8 cellular contexts compared by ENCODE assay signal in genomic region chr10:62851449-62851848, GRCh38. TPM values are rescaled to one million over a fixed set of nuclear protein-coding genes. Genes with fewer than 3 reads are reported as not detected.
DNase-seq lines count a peak whose midpoint lies in the region; ATAC-seq and TF ChIP-seq lines count a peak whose summit lies in the region.

No MANE protein-coding gene starts in this region.

- no peaks in the 10 kb centered on the region for H3K79me2 ChIP-seq in fibroblast of lung (ENCODE audit: control insufficient read depth, insufficient read depth, low read length)

- no peak for DNase-seq in left ventricle myocardium inferior
- DNase-seq in left ventricle myocardium superior, result no peak
- peak; percentile 62 for DNase-seq in NB4 (ENCODE audit: low read depth)
- DNase-seq in fibroblast of lung (ENCODE audit: low read depth in 2 of 2), result peak in 1 of 2 donors; percentile 32
- peak; percentile 10 for DNase-seq in transverse colon
- DNase-seq in hepatic stellate cell (ENCODE audit: low spot score), result no peak
- no peak for DNase-seq in NCI-H2227 (lab: John Stamatoyannopoulos, UW; ENCODE audit: unreplicated experiment)
- no peak for DNase-seq in NCI-H1092 treated with DMSO at 0.1 percent for 48 hours (lab: John Stamatoyannopoulos, UW)

- no peak overlapping the region for H3K9ac ChIP-seq in fibroblast of lung (ENCODE audit: insufficient read depth, low read length)

- ATAC-seq in left ventricle myocardium superior, result no peak

- H3K4me1 ChIP-seq in left ventricle myocardium inferior (no peaks in the 10 kb centered on the region), fibroblast of lung (ENCODE audit: control insufficient read depth, extremely low read depth, insufficient read depth, low read length) (no peaks in the 10 kb centered on the region), transverse colon (no peaks in the 10 kb centered on the region)

- no peaks in the 10 kb centered on the region for H4K20me1 ChIP-seq in fibroblast of lung (ENCODE audit: control insufficient read depth, extremely low read depth, insufficient read depth, low read length)

- H3K36me3 ChIP-seq in left ventricle myocardium inferior, result no peaks in the 10 kb centered on the region
- H3K36me3 ChIP-seq in fibroblast of lung (ENCODE audit: control insufficient read depth, insufficient read depth, low read length), result no peaks in the 10 kb centered on the region
- H3K36me3 ChIP-seq in transverse colon, result no peaks in the 10 kb centered on the region

- WGBS in transverse colon (ENCODE audit: low coverage in 1 of 2), 2 donors, result 44 to 61% methylated on average over 2 of the region's 2 CpGs

- intact Hi-C loops in left ventricle myocardium inferior (cut with micrococcal nuclease), result no loop called here
- intact Hi-C loops in left ventricle myocardium superior (cut with micrococcal nuclease), result no loop called here
- intact Hi-C loops in transverse colon (cut with DNase I; ENCODE audit: low total_unique reads), result no loop called here

- H3K27ac ChIP-seq in left ventricle myocardium inferior (replicated peaks) (no peak overlapping the region), fibroblast of lung (ENCODE audit: insufficient read depth, low read length) (no peak overlapping the region), transverse colon (no peak overlapping the region)

- TF ChIP-seq POLR2A in NB4 (IDR thresholded peaks at IDR 0.05; ENCODE audit: extremely low read depth, insufficient read length) (no peak), transverse colon (IDR thresholded peaks at IDR 0.05) (no peak)

- TF ChIP-seq CTCF in left ventricle myocardium inferior (IDR thresholded peaks at IDR 0.05; ENCODE audit: borderline replicate concordance) (peak; percentile 22), NB4 (IDR thresholded peaks at IDR 0.05; ENCODE audit: low read depth, low read length) (peak; percentile 56), fibroblast of lung (conservative IDR thresholded peaks at IDR 0.05 in 1 of 2, IDR thresholded peaks at IDR 0.05 in 1 of 2; ENCODE audit: low read depth in 1 of 2, low read length in 2 of 2) (peak; percentile 30 to 44), transverse colon (IDR thresholded peaks at IDR 0.05) (peak in 3 of 5 experiments; percentile 4 to 27 (median 24))

- H3K4me3 ChIP-seq in left ventricle myocardium inferior, result no peak overlapping the region
- no peak overlapping the region for H3K4me3 ChIP-seq in NB4 (ENCODE audit: low read depth, low read length)
- H3K4me3 ChIP-seq in fibroblast of lung (replicated peaks in 1 of 4; ENCODE audit: control extremely low read depth in 1 of 4, insufficient read depth in 1 of 4, low read depth in 3 of 4, low read length in 4 of 4), result no peak overlapping the region
- H3K4me3 ChIP-seq in transverse colon, result no peak overlapping the region

- peaks cover 22% of the 10 kb centered on the region for H3K27me3 ChIP-seq in left ventricle myocardium inferior (ENCODE audit: low read depth)
- H3K27me3 ChIP-seq in fibroblast of lung (ENCODE audit: control insufficient read depth, insufficient read depth, low read length), result no peaks in the 10 kb centered on the region
- no peaks in the 10 kb centered on the region for H3K27me3 ChIP-seq in transverse colon

- H2AFZ ChIP-seq in fibroblast of lung (ENCODE audit: low read length), result no peak overlapping the region

- in situ Hi-C loops in transverse colon (cut with MboI; ENCODE audit: low pct_ligation_motif_present in 1 of 4, low pct_unique_long_range_greater_than_20kb in 1 of 4, low sequenced_read_pairs in 3 of 4), result no loop called here

- no peak overlapping the region for H3K4me2 ChIP-seq in fibroblast of lung (ENCODE audit: extremely low read depth, insufficient read depth, low read length)

- H3K9me3 ChIP-seq in left ventricle myocardium inferior (replicated peaks), result peaks cover 18% of the 10 kb centered on the region
- H3K9me3 ChIP-seq in fibroblast of lung (ENCODE audit: control insufficient read depth, insufficient read depth, low read depth, low read length), result no peaks in the 10 kb centered on the region
- peaks cover 5 to 11% of the 10 kb centered on the region in 2 donors for H3K9me3 ChIP-seq in transverse colon

- no peak for TF ChIP-seq EP300 in transverse colon (IDR thresholded peaks at IDR 0.05; ENCODE audit: low read depth)

RNA-seq across cellular contexts. Expression of gene EGR2, which starts 35.3 kb away (rescaled TPM):
- total RNA-seq in left ventricle myocardium inferior (0.52 TPM), left ventricle myocardium superior (0.55 TPM), fibroblast of lung (0.33 and 2.1 TPM in 2 replicates), transverse colon (1 to 10 TPM in 1 of 4 donors, under 1 TPM in 1, not detected in 2; 0.82 to 1.3 TPM)
- 0.08 and 0.21 TPM in 2 replicates for polyA plus RNA-seq in fibroblast of lung
- 0.09 and 0.40 TPM in 2 replicates for polyA plus RNA-seq in fibroblast of lung (2012)
- polyA minus RNA-seq in fibroblast of lung (ENCODE audit: low replicate concordance), result 0.37 TPM in 1 of 2 replicates, not detected in the other

RNA-seq across cellular contexts. Expression of gene ADO, which starts 46.9 kb away (rescaled TPM):
- total RNA-seq in left ventricle myocardium inferior, result 18.9 TPM
- total RNA-seq in left ventricle myocardium superior, result 16.7 TPM
- 20.6 and 23.9 TPM in 2 replicates for total RNA-seq in fibroblast of lung
- 12.5 and 13.2 TPM in 2 replicates for polyA plus RNA-seq in fibroblast of lung
- 10.9 and 11.1 TPM in 2 replicates for polyA plus RNA-seq in fibroblast of lung (2012)
- 5.0 and 5.4 TPM in 2 replicates for polyA minus RNA-seq in fibroblast of lung (ENCODE audit: low replicate concordance)
- 10 to 100 TPM in 3 of 4 donors, 1 to 10 TPM in 1; 9.6 to 25.4 (median 15.0) TPM for total RNA-seq in transverse colon

Comparison
In these comparisons a context has a peak if more than half of its experiments do, and no peak if none do; other contexts are left out.
1. DNase-seq: peak in NB4 (single experiment) and transverse colon (single experiment); none in left ventricle myocardium inferior (single experiment), left ventricle myocardium superior (single experiment), hepatic stellate cell (single experiment), NCI-H2227 (single experiment) and NCI-H1092 treated with DMSO at 0.1 percent for 48 hours (single experiment).
2. Peak in every context shown above with its lines, with median percentiles within 50 percentile points of each other: CTCF ChIP-seq.